16 cellular contexts compared by ENCODE assay signal in the genomic region with DNA sequence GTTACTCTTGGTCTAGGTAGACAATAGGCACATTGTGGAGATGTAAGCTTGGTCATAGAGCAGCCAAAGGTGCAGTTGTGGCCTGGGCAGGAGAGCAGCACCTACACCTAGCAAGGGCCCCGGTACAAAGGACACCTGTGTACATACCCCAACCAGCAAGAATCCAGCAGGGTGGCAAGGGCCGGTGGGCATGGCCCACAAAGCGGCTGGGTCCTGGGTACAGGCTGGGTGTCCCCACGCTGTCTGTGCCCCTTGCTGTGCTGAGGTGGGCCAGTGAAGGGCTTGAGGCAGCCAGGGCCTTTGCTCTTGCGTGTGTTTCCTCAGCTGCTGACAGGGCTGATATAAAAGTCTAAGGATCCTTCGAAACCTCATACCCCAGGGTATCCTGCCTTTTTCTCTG.
DNase-seq lines count a peak whose midpoint lies in the region; ATAC-seq and TF ChIP-seq lines count a peak whose summit lies in the region.
"Had no signal": no experiment of that assay in that cellular context is flagged by ENCODE, and none has a peak within 500 bp of the region (broad histone marks: within the 10 kb centered on the region; RNA-seq: fewer than 3 reads in every experiment).

No MANE protein-coding gene starts in this region.

- H3K4me1 ChIP-seq in endodermal cell (ENCODE audit: control insufficient read depth, insufficient read depth, low read length) (no peaks in the 10 kb centered on the region), thyroid gland (no peaks in the 10 kb centered on the region)
- H3K4me1 ChIP-seq: Caco-2 had no signal

- WGBS in endodermal cell (ENCODE audit: insufficient coverage in 1 of 2, insufficient read length in 1 of 2), 2 experiments = 89 to 100% methylated on average over 1 to 6 of the region's 6 CpGs
- 92 to 93% methylated on average over 5 to 6 of the region's 6 CpGs for WGBS in thyroid gland, 2 donors

- peak overlapping the region; percentile 91 for H3K27ac ChIP-seq in endodermal cell (ENCODE audit: low read depth, low read length)
- H3K27ac ChIP-seq in thyroid gland = no peak overlapping the region
- H3K27ac ChIP-seq: HL-60 had no signal

- peaks cover 86% of the 10 kb centered on the region for H3K4me1 Mint-ChIP-seq in brain
- no peaks in the 10 kb centered on the region for H3K4me1 Mint-ChIP-seq in endodermal cell
- H3K4me1 Mint-ChIP-seq in mesothelial cell of epicardium = peaks cover 32% of the 10 kb centered on the region
- H3K4me1 Mint-ChIP-seq in neural crest cell = peaks cover 34% of the 10 kb centered on the region

- H3K27ac Mint-ChIP-seq in brain (peak overlapping the region in 4 of 5 experiments; percentile 49 to 98 (median 76)), endodermal cell (no peak overlapping the region), mesothelial cell of epicardium (peak overlapping the region; percentile 83), neural crest cell (ENCODE audit: unreplicated experiment) (peak overlapping the region; percentile 78)
- H3K27ac Mint-ChIP-seq: B cell; CD4-positive, alpha-beta T cell; GM23338 had no signal

- H3K9me3 ChIP-seq in endodermal cell (ENCODE audit: control insufficient read depth, low read length) (peaks cover 15% of the 10 kb centered on the region), thyroid gland (no peaks in the 10 kb centered on the region)
- H3K9me3 ChIP-seq: Caco-2 had no signal

- H3K27me3 Mint-ChIP-seq in brain (peaks cover under 1% of the 10 kb centered on the region), endodermal cell (ENCODE audit: insufficient read depth) (no peaks in the 10 kb centered on the region), mesothelial cell of epicardium (ENCODE audit: low read depth) (no peaks in the 10 kb centered on the region), neural crest cell (ENCODE audit: low read depth) (no peaks in the 10 kb centered on the region)
- H3K27me3 Mint-ChIP-seq: B cell; CD4-positive, alpha-beta T cell had no signal

- TF ChIP-seq CTCF in brain (conservative IDR thresholded peaks at IDR 0.05) = no peak
- no peak for TF ChIP-seq CTCF in endodermal cell (conservative IDR thresholded peaks at IDR 0.05)
- no peak for TF ChIP-seq CTCF in mesothelial cell of epicardium (IDR thresholded peaks at IDR 0.05; ENCODE audit: unreplicated experiment)
- TF ChIP-seq CTCF in neural crest cell (conservative IDR thresholded peaks at IDR 0.05) = no peak
- TF ChIP-seq CTCF in thyroid gland (IDR thresholded peaks at IDR 0.05) = no peak

- H3K36me3 Mint-ChIP-seq in brain (no peaks in the 10 kb centered on the region), endodermal cell (ENCODE audit: low read depth) (no peaks in the 10 kb centered on the region), mesothelial cell of epicardium (no peaks in the 10 kb centered on the region), neural crest cell (ENCODE audit: low read depth) (peaks cover 5% of the 10 kb centered on the region)

- H3K4me3 Mint-ChIP-seq in brain = peak overlapping the region in 1 of 5 experiments; percentile 26
- H3K4me3 Mint-ChIP-seq in endodermal cell = no peak overlapping the region
- no peak overlapping the region for H3K4me3 Mint-ChIP-seq in mesothelial cell of epicardium
- H3K4me3 Mint-ChIP-seq in neural crest cell = no peak overlapping the region
- H3K4me3 Mint-ChIP-seq: B cell; CD4-positive, alpha-beta T cell; GM23338 had no signal

- ATAC-seq in GM18909 (IDR thresholded peaks at IDR 0.05; ENCODE audit: poor library complexity, unreplicated experiment) = no peak
- ATAC-seq: GM23338 had no signal

- intact Hi-C loops in thyroid gland (cut with DNase I) = no loop called here

- H3K36me3 ChIP-seq in endodermal cell (ENCODE audit: control insufficient read depth, insufficient read depth, low read length) (no peaks in the 10 kb centered on the region), thyroid gland (no peaks in the 10 kb centered on the region)

- H3K27me3 ChIP-seq in endodermal cell (ENCODE audit: control insufficient read depth, insufficient read depth, low read length, poor library complexity, severe bottlenecking) = no peaks in the 10 kb centered on the region
- H3K27me3 ChIP-seq in thyroid gland = no peaks in the 10 kb centered on the region

- DNase-seq in endodermal cell (peak; percentile 14), mesothelial cell of epicardium (ENCODE audit: low spot score in 2 of 2, unreplicated experiment in 2 of 2) (no peak), neural crest cell (ENCODE audit: low read depth, low spot score) (no peak), CD1c-positive myeloid dendritic cell (ENCODE audit: extremely low spot score) (no peak), thyroid gland (no peak)
- DNase-seq: Caco-2; CD4-positive, alpha-beta T cell; DMS153; DMS79; GDM1; HCEC 1CT had no signal

- no peak overlapping the region for H3K9ac ChIP-seq in endodermal cell (ENCODE audit: extremely low read depth, low read length, poor library complexity, severe bottlenecking)

- H3K4me3 ChIP-seq in endodermal cell (ENCODE audit: low read length) (no peak overlapping the region), thyroid gland (replicated peaks in 1 of 3) (no peak overlapping the region)
- H3K4me3 ChIP-seq: GM23338 had no signal

- H3K9me3 Mint-ChIP-seq in brain (peaks cover 0 to 10% (median 4%) of the 10 kb centered on the region in 5 experiments), endodermal cell (peaks cover 27% of the 10 kb centered on the region), mesothelial cell of epicardium (no peaks in the 10 kb centered on the region), neural crest cell (peaks cover 2% of the 10 kb centered on the region)
- H3K9me3 Mint-ChIP-seq: CD4-positive, alpha-beta T cell had no signal

- no peak for TF ChIP-seq POLR2A in thyroid gland (IDR thresholded peaks at IDR 0.05)
